ENCODE assay signal across 2 cellular contexts in the genomic region with DNA sequence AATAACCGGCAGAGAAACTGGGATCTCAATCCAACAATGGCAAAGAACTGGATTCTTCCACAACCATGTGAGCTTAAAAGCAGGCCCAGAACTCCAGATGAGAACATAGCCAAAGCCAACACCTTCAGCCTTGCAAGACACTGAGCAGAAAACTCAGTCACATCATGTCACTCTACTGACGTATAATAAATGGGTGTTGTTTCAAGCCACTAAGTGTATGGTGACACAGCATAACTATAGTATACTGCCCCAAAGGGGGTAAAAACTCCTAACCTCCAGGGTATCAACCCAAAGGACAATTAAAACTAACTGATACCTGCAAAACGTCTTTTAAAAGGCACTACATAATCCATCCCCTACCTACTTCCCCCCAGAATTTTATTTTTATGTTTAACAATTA.
TF ChIP-seq lines count a peak whose summit lies in the region.

No MANE protein-coding gene starts in this region.

TF ChIP-seq in K562, 482 proteins besides CTCF, POLR2A, EP300 and RAD21 (continued from another document):
- TF ChIP-seq, protein P1, sequence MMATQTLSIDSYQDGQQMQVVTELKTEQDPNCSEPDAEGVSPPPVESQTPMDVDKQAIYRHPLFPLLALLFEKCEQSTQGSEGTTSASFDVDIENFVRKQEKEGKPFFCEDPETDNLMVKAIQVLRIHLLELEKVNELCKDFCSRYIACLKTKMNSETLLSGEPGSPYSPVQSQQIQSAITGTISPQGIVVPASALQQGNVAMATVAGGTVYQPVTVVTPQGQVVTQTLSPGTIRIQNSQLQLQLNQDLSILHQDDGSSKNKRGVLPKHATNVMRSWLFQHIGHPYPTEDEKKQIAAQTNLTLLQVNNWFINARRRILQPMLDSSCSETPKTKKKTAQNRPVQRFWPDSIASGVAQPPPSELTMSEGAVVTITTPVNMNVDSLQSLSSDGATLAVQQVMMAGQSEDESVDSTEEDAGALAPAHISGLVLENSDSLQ (IDR thresholded peaks at IDR 0.05): peak; percentile 25; the same call in 1 of the 2 replicates
- TF ChIP-seq NFE2 (IDR thresholded peaks at IDR 0.05; ENCODE audit: low read depth): peak; percentile 59; the same call in 1 of the 2 replicates
- TF ChIP-seq, protein P2, sequence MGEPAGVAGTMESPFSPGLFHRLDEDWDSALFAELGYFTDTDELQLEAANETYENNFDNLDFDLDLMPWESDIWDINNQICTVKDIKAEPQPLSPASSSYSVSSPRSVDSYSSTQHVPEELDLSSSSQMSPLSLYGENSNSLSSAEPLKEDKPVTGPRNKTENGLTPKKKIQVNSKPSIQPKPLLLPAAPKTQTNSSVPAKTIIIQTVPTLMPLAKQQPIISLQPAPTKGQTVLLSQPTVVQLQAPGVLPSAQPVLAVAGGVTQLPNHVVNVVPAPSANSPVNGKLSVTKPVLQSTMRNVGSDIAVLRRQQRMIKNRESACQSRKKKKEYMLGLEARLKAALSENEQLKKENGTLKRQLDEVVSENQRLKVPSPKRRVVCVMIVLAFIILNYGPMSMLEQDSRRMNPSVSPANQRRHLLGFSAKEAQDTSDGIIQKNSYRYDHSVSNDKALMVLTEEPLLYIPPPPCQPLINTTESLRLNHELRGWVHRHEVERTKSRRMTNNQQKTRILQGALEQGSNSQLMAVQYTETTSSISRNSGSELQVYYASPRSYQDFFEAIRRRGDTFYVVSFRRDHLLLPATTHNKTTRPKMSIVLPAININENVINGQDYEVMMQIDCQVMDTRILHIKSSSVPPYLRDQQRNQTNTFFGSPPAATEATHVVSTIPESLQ (CRISPR knock-in tag; IDR thresholded peaks at IDR 0.05): no peak
- peak; percentile 59 for TF ChIP-seq C11orf30 (IDR thresholded peaks at IDR 0.05; ENCODE audit: low read depth)
- peak; percentile 53; the same call in 1 of the 2 replicates for TF ChIP-seq MAFG (tag; conservative IDR thresholded peaks at IDR 0.05)
- TF ChIP-seq, protein P3, sequence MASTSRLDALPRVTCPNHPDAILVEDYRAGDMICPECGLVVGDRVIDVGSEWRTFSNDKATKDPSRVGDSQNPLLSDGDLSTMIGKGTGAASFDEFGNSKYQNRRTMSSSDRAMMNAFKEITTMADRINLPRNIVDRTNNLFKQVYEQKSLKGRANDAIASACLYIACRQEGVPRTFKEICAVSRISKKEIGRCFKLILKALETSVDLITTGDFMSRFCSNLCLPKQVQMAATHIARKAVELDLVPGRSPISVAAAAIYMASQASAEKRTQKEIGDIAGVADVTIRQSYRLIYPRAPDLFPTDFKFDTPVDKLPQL (IDR thresholded peaks at IDR 0.05; ENCODE audit: extremely low read depth, insufficient read length): no peak
- no peak for TF ChIP-seq TFAM (CRISPR knock-in tag; conservative IDR thresholded peaks at IDR 0.05)
- TF ChIP-seq MYNN (IDR thresholded peaks at IDR 0.05): no peak
- no peak for TF ChIP-seq MYNN (CRISPR knock-in tag; IDR thresholded peaks at IDR 0.05)
- no peak for TF ChIP-seq CBFA2T3 (IDR thresholded peaks at IDR 0.05)
- TF ChIP-seq SREBF1 (IDR thresholded peaks at IDR 0.05; ENCODE audit: borderline replicate concordance, low read depth, low read length): no peak
- TF ChIP-seq ZNF316 (IDR thresholded peaks at IDR 0.05): peak; percentile 44
- TF ChIP-seq ZSCAN32 (CRISPR knock-in tag; IDR thresholded peaks at IDR 0.05): no peak
- TF ChIP-seq ETV6 (IDR thresholded peaks at IDR 0.05; ENCODE audit: borderline replicate concordance in 1 of 2, low read depth in 2 of 2, low read length in 1 of 2): no peak
- TF ChIP-seq ETV6 (CRISPR knock-in tag; IDR thresholded peaks at IDR 0.05; ENCODE audit: borderline replicate concordance): no peak
- TF ChIP-seq KLF13 (tag; IDR thresholded peaks at IDR 0.05; ENCODE audit: borderline replicate concordance, low read depth): no peak

TF ChIP-seq in neural cell, 6 proteins besides CTCF, POLR2A, EP300 and RAD21:
- TF ChIP-seq, protein P4, sequence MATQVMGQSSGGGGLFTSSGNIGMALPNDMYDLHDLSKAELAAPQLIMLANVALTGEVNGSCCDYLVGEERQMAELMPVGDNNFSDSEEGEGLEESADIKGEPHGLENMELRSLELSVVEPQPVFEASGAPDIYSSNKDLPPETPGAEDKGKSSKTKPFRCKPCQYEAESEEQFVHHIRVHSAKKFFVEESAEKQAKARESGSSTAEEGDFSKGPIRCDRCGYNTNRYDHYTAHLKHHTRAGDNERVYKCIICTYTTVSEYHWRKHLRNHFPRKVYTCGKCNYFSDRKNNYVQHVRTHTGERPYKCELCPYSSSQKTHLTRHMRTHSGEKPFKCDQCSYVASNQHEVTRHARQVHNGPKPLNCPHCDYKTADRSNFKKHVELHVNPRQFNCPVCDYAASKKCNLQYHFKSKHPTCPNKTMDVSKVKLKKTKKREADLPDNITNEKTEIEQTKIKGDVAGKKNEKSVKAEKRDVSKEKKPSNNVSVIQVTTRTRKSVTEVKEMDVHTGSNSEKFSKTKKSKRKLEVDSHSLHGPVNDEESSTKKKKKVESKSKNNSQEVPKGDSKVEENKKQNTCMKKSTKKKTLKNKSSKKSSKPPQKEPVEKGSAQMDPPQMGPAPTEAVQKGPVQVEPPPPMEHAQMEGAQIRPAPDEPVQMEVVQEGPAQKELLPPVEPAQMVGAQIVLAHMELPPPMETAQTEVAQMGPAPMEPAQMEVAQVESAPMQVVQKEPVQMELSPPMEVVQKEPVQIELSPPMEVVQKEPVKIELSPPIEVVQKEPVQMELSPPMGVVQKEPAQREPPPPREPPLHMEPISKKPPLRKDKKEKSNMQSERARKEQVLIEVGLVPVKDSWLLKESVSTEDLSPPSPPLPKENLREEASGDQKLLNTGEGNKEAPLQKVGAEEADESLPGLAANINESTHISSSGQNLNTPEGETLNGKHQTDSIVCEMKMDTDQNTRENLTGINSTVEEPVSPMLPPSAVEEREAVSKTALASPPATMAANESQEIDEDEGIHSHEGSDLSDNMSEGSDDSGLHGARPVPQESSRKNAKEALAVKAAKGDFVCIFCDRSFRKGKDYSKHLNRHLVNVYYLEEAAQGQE (IDR thresholded peaks at IDR 0.05; ENCODE audit: borderline replicate concordance): no peak
- TF ChIP-seq MXI1 (conservative IDR thresholded peaks at IDR 0.05; ENCODE audit: poor library complexity, severe bottlenecking): no peak
- TF ChIP-seq POLR2AphosphoS5 (IDR thresholded peaks at IDR 0.05): no peak
- TF ChIP-seq TAF1 (IDR thresholded peaks at IDR 0.05; ENCODE audit: low read depth): no peak
- no peak for TF ChIP-seq SMC3 (conservative IDR thresholded peaks at IDR 0.05; ENCODE audit: poor library complexity)
- TF ChIP-seq EZH2 (IDR thresholded peaks at IDR 0.05; ENCODE audit: borderline replicate concordance, insufficient read depth, low read length, poor library complexity, severe bottlenecking): no peak
